23 cellular contexts compared by ENCODE assay signal in the genomic region with DNA sequence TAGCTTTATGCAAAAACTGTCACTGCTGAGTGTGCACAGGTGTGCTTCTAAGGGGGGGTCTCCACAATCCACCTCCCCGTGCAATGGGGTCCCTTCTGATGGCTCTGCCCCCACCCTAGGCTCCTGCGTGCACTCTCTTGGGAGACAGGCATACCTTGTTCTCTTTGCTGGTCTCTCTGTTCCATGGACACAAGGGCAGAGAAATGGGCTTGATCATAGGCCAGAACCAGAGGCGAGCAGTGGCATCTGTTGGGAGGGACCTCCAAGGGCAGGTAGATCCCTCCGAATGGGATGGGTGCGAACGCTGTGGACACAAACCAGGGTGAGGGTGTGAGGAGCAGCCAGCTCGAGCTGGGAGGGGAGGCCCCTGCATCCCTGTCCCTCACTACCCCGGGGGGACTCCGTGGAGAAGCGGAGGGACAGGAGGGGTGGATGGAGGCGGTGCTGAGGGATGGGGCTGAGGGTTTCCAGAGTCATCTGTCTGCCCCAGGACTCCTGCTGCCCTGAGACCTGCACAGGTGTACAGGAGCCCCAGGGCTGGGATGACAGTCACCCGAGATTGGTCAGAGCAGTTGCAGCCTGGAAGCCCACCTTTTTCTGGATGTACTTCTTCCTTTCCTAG.
A peak's percentile ranks its signal among the peaks of the same experiment; 100 is the strongest.
DNase-seq lines count a peak whose midpoint lies in the region; ATAC-seq and TF ChIP-seq lines count a peak whose summit lies in the region.
"Had no signal": no experiment of that assay in that cellular context is flagged by ENCODE, and none has a peak within 500 bp of the region (broad histone marks: within the 10 kb centered on the region; RNA-seq: fewer than 3 reads in every experiment).

No MANE protein-coding gene starts in this region.

- peaks cover 16% of the 10 kb centered on the region for H3K4me1 Mint-ChIP-seq in stimulated activated naive CD8-positive, alpha-beta T cell treated with anti-CD3 and anti-CD28 coated beads, Interleukin-15, amount 100 ng/mL, for 72 hours
- peaks cover 5% of the 10 kb centered on the region for H3K4me1 Mint-ChIP-seq in osteocyte (ENCODE audit: unreplicated experiment)

- H3K36me3 Mint-ChIP-seq in osteocyte (ENCODE audit: unreplicated experiment): no peaks in the 10 kb centered on the region

- no peak overlapping the region for H3K4me3 Mint-ChIP-seq in stimulated activated naive CD8-positive, alpha-beta T cell treated with anti-CD3 and anti-CD28 coated beads, Interleukin-15, amount 100 ng/mL, for 72 hours
- H3K4me3 Mint-ChIP-seq in osteocyte (ENCODE audit: unreplicated experiment): no peak overlapping the region
- H3K4me3 Mint-ChIP-seq: CD4-positive, alpha-beta T cell had no signal

- DNase-seq in stimulated activated naive CD8-positive, alpha-beta T cell treated with anti-CD3 and anti-CD28 coated beads, Interleukin-15, Interleukin-2, amounts not matched to agents 100 U/mL and 50 U/mL, for 24 hours: no peak
- DNase-seq in stimulated activated naive CD8-positive, alpha-beta T cell treated with anti-CD3 and anti-CD28 coated beads, Interleukin-15, amount 100 ng/mL, for 72 hours: no peak
- DNase-seq in coronary artery (ENCODE audit: low spot score): peak; percentile 55
- peak; percentile 80 for DNase-seq in osteocyte (ENCODE audit: extremely low spot score, unreplicated experiment)
- no peak for DNase-seq in cerebellar nuclear complex (lab: John Stamatoyannopoulos, UW)
- no peak for DNase-seq in DMS53 (lab: John Stamatoyannopoulos, UW)
- DNase-seq in NCI-H748 (lab: John Stamatoyannopoulos, UW; ENCODE audit: unreplicated experiment): no peak
- DNase-seq: ACHN; CD4-positive, alpha-beta T cell; COR-L47; DMS 273 treated with DMSO at 0.1 percent for 48 hours; DND-41; Karpas-422; MV-4-11; NCI-H1105 treated with DMSO at 0.1 percent for 48 hours; NCI-H2029 treated with DMSO at 0.1 percent for 48 hours; NCI-H2171; NCI-H345; NCI-H524 treated with DMSO at 0.1 percent for 48 hours; PC-3; SHP77 had no signal

- peak; percentile 7 for ATAC-seq in stimulated activated naive CD8-positive, alpha-beta T cell treated with anti-CD3 and anti-CD28 coated beads, Interleukin-15, Interleukin-2, amounts not matched to agents 100 U/mL and 50 U/mL, for 24 hours
- ATAC-seq in stimulated activated naive CD8-positive, alpha-beta T cell treated with anti-CD3 and anti-CD28 coated beads, Interleukin-15, amount 100 ng/mL, for 72 hours: no peak
- ATAC-seq: GM12878, PC-3 had no signal

- no peak overlapping the region for H3K27ac ChIP-seq in coronary artery

- TF ChIP-seq CTCF in coronary artery (IDR thresholded peaks at IDR 0.05) (no peak), osteocyte (IDR thresholded peaks at IDR 0.05) (no peak)

- no peak overlapping the region for H3K4me3 ChIP-seq in coronary artery
- H3K4me3 ChIP-seq: BLaER1, GM12878 had no signal

- H3K27ac Mint-ChIP-seq in stimulated activated naive CD8-positive, alpha-beta T cell treated with anti-CD3 and anti-CD28 coated beads, Interleukin-15, amount 100 ng/mL, for 72 hours: peak overlapping the region in 1 of 2 donors; percentile 52
- no peak overlapping the region for H3K27ac Mint-ChIP-seq in osteocyte (ENCODE audit: unreplicated experiment)
- H3K27ac Mint-ChIP-seq: CD4-positive, alpha-beta T cell had no signal

- H3K9me3 Mint-ChIP-seq in stimulated activated naive CD8-positive, alpha-beta T cell treated with anti-CD3 and anti-CD28 coated beads, Interleukin-15, amount 100 ng/mL, for 72 hours: no peaks in the 10 kb centered on the region
- H3K9me3 Mint-ChIP-seq in osteocyte (ENCODE audit: unreplicated experiment): no peaks in the 10 kb centered on the region
- H3K9me3 Mint-ChIP-seq: CD4-positive, alpha-beta T cell had no signal

- peaks cover 28% of the 10 kb centered on the region for H3K27me3 Mint-ChIP-seq in stimulated activated naive CD8-positive, alpha-beta T cell treated with anti-CD3 and anti-CD28 coated beads, Interleukin-15, amount 100 ng/mL, for 72 hours
- H3K27me3 Mint-ChIP-seq in osteocyte (ENCODE audit: unreplicated experiment): peaks cover 17% of the 10 kb centered on the region
- H3K27me3 Mint-ChIP-seq: CD4-positive, alpha-beta T cell had no signal

Comparison
In these comparisons a context has a peak if more than half of its experiments do, and no peak if none do; other contexts are left out.
1. DNase-seq: peak in coronary artery (single experiment) and osteocyte (single experiment); none in stimulated activated naive CD8-positive, alpha-beta T cell treated with anti-CD3 and anti-CD28 coated beads, Interleukin-15, Interleukin-2, amounts not matched to agents 100 U/mL and 50 U/mL, for 24 hours (single experiment), stimulated activated naive CD8-positive, alpha-beta T cell treated with anti-CD3 and anti-CD28 coated beads, Interleukin-15, amount 100 ng/mL, for 72 hours (0 of 2), cerebellar nuclear complex (0 of 2), DMS53 (single experiment) and NCI-H748 (single experiment).